In genomic region chr1:198935371-198935921, GRCh38 we compare ENCODE assay signal across 7 cellular contexts.
DNase-seq lines count a peak whose midpoint lies in the region; ATAC-seq and TF ChIP-seq lines count a peak whose summit lies in the region.

No MANE protein-coding gene starts in this region.

- peaks cover 2% of the 10 kb centered on the region for H3K36me3 Mint-ChIP-seq in activated CD4-positive, alpha-beta T cell treated with anti-CD3 and anti-CD28 coated beads for 36 hours (ENCODE audit: low read depth)

- H3K4ac ChIP-seq in mesendoderm (ENCODE audit: low read depth, low read length) = no peak overlapping the region

- no peak overlapping the region for H2BK5ac ChIP-seq in mesendoderm (ENCODE audit: low read length)

- H3K79me1 ChIP-seq in mesendoderm (ENCODE audit: low read length) = no peaks in the 10 kb centered on the region

- no peak overlapping the region for H3K4me3 Mint-ChIP-seq in activated CD4-positive, alpha-beta T cell treated with anti-CD3 and anti-CD28 coated beads for 36 hours

- no peak overlapping the region for H2AK5ac ChIP-seq in mesendoderm (ENCODE audit: low read length)

- peak; percentile 95 for DNase-seq in NCI-H345 (lab: John Stamatoyannopoulos, UW)
- DNase-seq in activated CD4-positive, alpha-beta T cell treated with anti-CD3 and anti-CD28 coated beads for 36 hours = peak; percentile 81
- peak in 9 of 10 donors; percentile 56 to 90 (median 74) for DNase-seq in dorsolateral prefrontal cortex
- peak; percentile 2 for DNase-seq in mesendoderm
- DNase-seq in stimulated activated CD8-positive, alpha-beta memory T cell treated with anti-CD3 and anti-CD28 coated beads, Interleukin-2, amount 100 ng/mL, for 48 hours (ENCODE audit: low read depth in 2 of 2) = peak; percentile 27 to 37

- no peak overlapping the region for H3K23ac ChIP-seq in mesendoderm (ENCODE audit: low read length)

- H3K79me2 ChIP-seq in mesendoderm (ENCODE audit: control insufficient read depth, insufficient read depth, low read length) = no peaks in the 10 kb centered on the region

- H3K27me3 Mint-ChIP-seq in activated CD4-positive, alpha-beta T cell treated with anti-CD3 and anti-CD28 coated beads for 36 hours = no peaks in the 10 kb centered on the region

- no peak overlapping the region for H3K56ac ChIP-seq in mesendoderm (ENCODE audit: low read length)

- peak in 5 of 56 donors; percentile 3 to 22 (median 11) for TF ChIP-seq CTCF in dorsolateral prefrontal cortex (IDR thresholded peaks at IDR 0.05 in 54 of 56, conservative IDR thresholded peaks at IDR 0.05 in 2 of 56; ENCODE audit: low read depth in 1 of 56, partially characterized antibody in 56 of 56)

- no peak overlapping the region for H3K18ac ChIP-seq in mesendoderm (ENCODE audit: low read length)

- H3K36me3 ChIP-seq in mesendoderm (ENCODE audit: control insufficient read depth, insufficient read depth, low read length) = no peaks in the 10 kb centered on the region

- peak overlapping the region; percentile 51 to 97 (median 78) for H3K4me3 ChIP-seq in dorsolateral prefrontal cortex
- H3K4me3 ChIP-seq in mesendoderm (ENCODE audit: low read length) = no peak overlapping the region

- no peak overlapping the region for H2BK15ac ChIP-seq in mesendoderm (replicated peaks; ENCODE audit: low read depth)

- WGBS in mesendoderm (ENCODE audit: extremely low coverage, insufficient coverage, low lambda C conversion rate) = no CpG with 5 or more reads among the region's 8 CpGs

- no peak overlapping the region for H3K4me2 ChIP-seq in mesendoderm (ENCODE audit: low read length)

- H2BK120ac ChIP-seq in mesendoderm (ENCODE audit: low read depth, low read length) = no peak overlapping the region

- intact Hi-C loops in activated CD4-positive, alpha-beta T cell treated with anti-CD3 and anti-CD28 coated beads for 36 hours (cut with DNase I, micrococcal nuclease) = loop anchor here (1.0 to 10.0 kb wide), 10 partner anchors 13 to 771 kb away; no protein-coding TSS in a partner anchor
- intact Hi-C loops in dorsolateral prefrontal cortex (cut with DNase I) = loop anchor here (2.0 to 10.0 kb wide), 5 partner anchors 161 to 307 kb away; no protein-coding TSS in a partner anchor

- no peak overlapping the region for H4K5ac ChIP-seq in mesendoderm (ENCODE audit: low read length)

- ATAC-seq in GM18870 (IDR thresholded peaks at IDR 0.05; ENCODE audit: unreplicated experiment) (peak; percentile 51), HG03135 (IDR thresholded peaks at IDR 0.05; ENCODE audit: unreplicated experiment) (peak; percentile 45)
- ATAC-seq in activated CD4-positive, alpha-beta T cell treated with anti-CD3 and anti-CD28 coated beads for 36 hours = peak; percentile 17

- POLR2A ChIA-PET in activated CD4-positive, alpha-beta T cell treated with anti-CD3 and anti-CD28 coated beads for 36 hours (lab: Charles Lee) = interaction anchor here (0.6 kb wide), 1 partner anchor 170 kb away, joined by 5 read pairs; no protein-coding TSS in a partner anchor

- no peaks in the 10 kb centered on the region for H3K27me3 ChIP-seq in dorsolateral prefrontal cortex
- H3K27me3 ChIP-seq in mesendoderm (ENCODE audit: insufficient read depth, low read length, poor library complexity) = no peaks in the 10 kb centered on the region

- H3K27ac ChIP-seq in dorsolateral prefrontal cortex (peak overlapping the region; percentile 63 to 97 (median 90)), mesendoderm (ENCODE audit: low read depth, low read length) (no peak overlapping the region)

- H3K9me3 Mint-ChIP-seq in activated CD4-positive, alpha-beta T cell treated with anti-CD3 and anti-CD28 coated beads for 36 hours (ENCODE audit: low read depth) = no peaks in the 10 kb centered on the region

- no peak overlapping the region for H3K9ac ChIP-seq in mesendoderm (ENCODE audit: low read length)

- H3K4me1 Mint-ChIP-seq in activated CD4-positive, alpha-beta T cell treated with anti-CD3 and anti-CD28 coated beads for 36 hours = peaks cover 28% of the 10 kb centered on the region

- CTCF ChIA-PET in activated CD4-positive, alpha-beta T cell treated with anti-CD3 and anti-CD28 coated beads for 36 hours (lab: Charles Lee) = interaction anchor here (0.8 to 3.1 kb wide), 4 partner anchors 9 to 528 kb away, joined by 3 to 11 read pairs (median 8); no protein-coding TSS in a partner anchor

- no peak overlapping the region for H3K27ac Mint-ChIP-seq in activated CD4-positive, alpha-beta T cell treated with anti-CD3 and anti-CD28 coated beads for 36 hours

- H3K4me1 ChIP-seq in mesendoderm (ENCODE audit: control insufficient read depth, low read depth, low read length) = no peaks in the 10 kb centered on the region

- no peak overlapping the region for H4K8ac ChIP-seq in mesendoderm (ENCODE audit: low read depth, low read length)

Comparison
In these comparisons a context has a peak if more than half of its experiments do, and no peak if none do; other contexts are left out.
1. DNase-seq: peak in every context shown above with its lines; median percentile 95 in NCI-H345; 81 in activated CD4-positive, alpha-beta T cell treated with anti-CD3 and anti-CD28 coated beads for 36 hours; 74 in dorsolateral prefrontal cortex; 32 in stimulated activated CD8-positive, alpha-beta memory T cell treated with anti-CD3 and anti-CD28 coated beads, Interleukin-2, amount 100 ng/mL, for 48 hours; 2 in mesendoderm.